Comparison of ENCODE assay signal across 8 cellular contexts in the genomic region with DNA sequence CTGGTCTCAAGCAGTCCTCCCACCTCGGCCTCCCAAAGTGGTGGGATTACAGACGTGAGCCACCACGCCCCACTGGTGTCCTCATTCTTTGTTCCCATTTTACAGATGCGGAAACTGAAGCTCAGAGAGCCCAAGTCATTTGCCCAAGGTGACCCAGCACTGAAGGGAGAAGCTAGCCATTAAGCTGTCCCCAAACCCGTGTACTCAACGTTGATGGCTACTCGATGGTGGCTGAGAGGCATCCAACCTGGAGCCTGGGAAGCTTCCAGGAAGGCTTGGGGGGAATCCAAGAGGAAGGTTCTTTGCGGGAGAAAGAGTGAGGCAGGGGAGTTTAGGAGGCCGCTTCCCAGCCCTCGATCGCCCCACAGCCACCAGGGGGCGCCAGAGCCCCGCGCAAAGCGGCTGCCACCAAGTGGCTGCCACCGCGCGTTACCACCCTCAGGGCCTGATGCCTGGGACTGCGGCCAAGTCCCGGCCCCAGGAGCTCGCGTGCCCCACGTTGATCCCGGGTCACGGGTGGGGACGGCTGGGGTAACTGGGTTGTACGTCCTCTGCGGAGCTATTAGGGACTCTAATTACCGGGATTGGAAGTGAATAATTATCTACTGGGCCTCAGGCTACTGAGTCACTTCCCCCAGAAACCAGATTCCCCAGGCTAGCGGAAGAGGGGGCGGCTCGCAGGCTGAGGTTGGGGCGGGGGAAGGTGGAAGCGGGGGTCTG. TPM values are rescaled to one million over a fixed set of nuclear protein-coding genes. Genes with fewer than 3 reads are reported as not detected.
DNase-seq lines count a peak whose midpoint lies in the region; ATAC-seq, FAIRE-seq and TF ChIP-seq lines count a peak whose summit lies in the region.

No MANE protein-coding gene starts in this region.

- no peak for FAIRE-seq in H54 (lab: Jason Lieb, UNC)
- no peak for FAIRE-seq in urothelium cell line (lab: Jason Lieb, UNC)

- peak overlapping the region; percentile 83 for H3K27ac Mint-ChIP-seq in activated naive CD8-positive, alpha-beta T cell treated with anti-CD3 and anti-CD28 coated beads, Interleukin-2, amount 50 U/mL, for 24 hours

- H3K36me3 ChIP-seq in heart left ventricle: no peaks in the 10 kb centered on the region

- H3K9me3 Mint-ChIP-seq in activated naive CD8-positive, alpha-beta T cell treated with anti-CD3 and anti-CD28 coated beads, Interleukin-2, amount 50 U/mL, for 24 hours: peaks cover 5% of the 10 kb centered on the region

- no peaks in the 10 kb centered on the region for H3K27me3 ChIP-seq in heart left ventricle

- 8 to 10% (median 9%) methylated on average over 30 to 34 of the region's 34 CpGs for WGBS in heart left ventricle, 4 donors

- peak overlapping the region in 10 of 12 donors; percentile 17 to 87 (median 52) for H3K27ac ChIP-seq in heart left ventricle

- peak; percentile 79 for ATAC-seq in activated naive CD8-positive, alpha-beta T cell treated with anti-CD3 and anti-CD28 coated beads, Interleukin-2, amount 50 U/mL, for 24 hours
- ATAC-seq in heart left ventricle: peak; percentile 64 to 90 (median 88)

- peak overlapping the region; percentile 75 for H3K4me3 Mint-ChIP-seq in activated naive CD8-positive, alpha-beta T cell treated with anti-CD3 and anti-CD28 coated beads, Interleukin-2, amount 50 U/mL, for 24 hours

- intact Hi-C loops in heart left ventricle (cut with DNase I): loop anchor here (1.0 to 5.0 kb wide), 11 partner anchors 54 to 285 kb away; no protein-coding TSS in a partner anchor

- H3K4me1 ChIP-seq in heart left ventricle: peaks cover 0 to 41% (median 7%) of the 10 kb centered on the region in 12 donors

- TF ChIP-seq CTCF in heart left ventricle (IDR thresholded peaks at IDR 0.05): peak; percentile 99 to 100 (median 99)

- no peaks in the 10 kb centered on the region for H3K27me3 Mint-ChIP-seq in activated naive CD8-positive, alpha-beta T cell treated with anti-CD3 and anti-CD28 coated beads, Interleukin-2, amount 50 U/mL, for 24 hours

- H3K4me1 Mint-ChIP-seq in activated naive CD8-positive, alpha-beta T cell treated with anti-CD3 and anti-CD28 coated beads, Interleukin-2, amount 50 U/mL, for 24 hours: peaks cover 42% of the 10 kb centered on the region

- H3K9me3 ChIP-seq in heart left ventricle: no peaks in the 10 kb centered on the region

- TF ChIP-seq POLR2A in H54 (IDR thresholded peaks at IDR 0.05; ENCODE audit: low read depth, low read length) (no peak), heart left ventricle (IDR thresholded peaks at IDR 0.05) (peak in 1 of 2 donors; percentile 37)

- peak overlapping the region in 10 of 12 donors; percentile 26 to 47 (median 40) for H3K4me3 ChIP-seq in heart left ventricle

- no peaks in the 10 kb centered on the region for H3K36me3 Mint-ChIP-seq in activated naive CD8-positive, alpha-beta T cell treated with anti-CD3 and anti-CD28 coated beads, Interleukin-2, amount 50 U/mL, for 24 hours (ENCODE audit: low read depth)

- peak; percentile 92 for DNase-seq in DMS53 (lab: John Stamatoyannopoulos, UW)
- DNase-seq in H54 (ENCODE audit: insufficient read length, low spot score): peak; percentile 82
- DNase-seq in NCI-H1092 (lab: John Stamatoyannopoulos, UW): peak; percentile 44
- peak; percentile 74 to 85 (median 81) for DNase-seq in T-helper 1 cell
- peak; percentile 93 for DNase-seq in activated naive CD8-positive, alpha-beta T cell treated with anti-CD3 and anti-CD28 coated beads, Interleukin-2, amount 50 U/mL, for 24 hours
- DNase-seq in heart left ventricle: peak; percentile 86 to 95 (median 89)
- peak; percentile 74 for DNase-seq in putamen (ENCODE audit: low spot score)
- DNase-seq in urothelium cell line (ENCODE audit: low spot score): peak; percentile 88

RNA-seq across cellular contexts. Expression of a gene that starts 8.8 kb away (rescaled TPM):
- 10 to 100 TPM; 35.8 to 76.7 (median 40.3) TPM for total RNA-seq in heart left ventricle
- 10 to 100 TPM; 11.3 to 16.8 TPM for polyA plus RNA-seq in heart left ventricle

RNA-seq across cellular contexts. Expression of a gene that starts 28.0 kb away (rescaled TPM):
- total RNA-seq in heart left ventricle: 10 to 100 TPM; 12.8 to 48.7 (median 23.7) TPM
- polyA plus RNA-seq in heart left ventricle: 10 to 100 TPM; 29.5 to 35.1 TPM

Comparison
In these comparisons a context has a peak if more than half of its experiments do, and no peak if none do; other contexts are left out.
1. Peak in every context shown above with its lines: DNase-seq, ATAC-seq, H3K4me3 ChIP-seq and H3K27ac ChIP-seq.